Comparison of ENCODE assay signal across 8 cellular contexts in the genomic region with DNA sequence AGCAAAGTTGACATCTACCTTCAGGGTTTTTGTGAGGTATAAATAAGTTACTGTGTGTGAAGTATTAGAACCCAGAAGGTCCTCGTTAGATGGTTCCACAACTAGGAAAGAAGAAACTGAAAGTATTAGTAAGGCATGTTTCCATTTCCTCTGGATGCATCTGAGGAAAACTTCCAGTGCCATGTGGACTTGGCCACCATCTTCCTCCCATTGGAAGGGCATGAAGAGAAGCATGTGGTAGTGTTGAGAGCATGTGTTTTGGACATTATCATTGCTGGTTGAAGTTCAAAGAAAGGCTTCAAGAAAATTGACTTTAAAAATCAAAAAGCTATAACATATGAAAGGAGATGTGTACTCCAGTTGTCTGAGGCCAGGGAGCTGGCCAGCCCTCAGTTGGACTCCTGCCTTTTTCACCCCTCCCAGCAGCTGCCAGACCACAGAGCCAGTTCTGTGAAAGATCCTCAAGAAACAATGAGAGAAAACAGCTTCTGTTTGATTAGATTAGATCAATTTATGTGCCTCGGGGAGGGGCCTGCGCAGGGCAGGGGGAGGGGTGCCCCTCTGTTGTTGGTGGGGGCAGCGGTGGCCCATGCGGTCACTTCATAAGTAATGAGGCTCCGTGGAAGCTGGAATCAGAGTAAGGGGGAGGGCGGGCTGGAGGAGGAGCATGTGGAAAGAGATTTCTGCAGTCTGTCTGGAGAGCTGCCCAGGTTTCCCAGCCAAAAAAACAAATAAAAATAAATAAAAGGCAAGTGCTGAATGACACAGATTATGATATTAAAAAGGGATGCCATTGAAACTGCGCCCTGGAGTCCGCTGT.
DNase-seq lines count a peak whose midpoint lies in the region; ATAC-seq and TF ChIP-seq lines count a peak whose summit lies in the region.

No MANE protein-coding gene starts in this region.

- no peak for ATAC-seq in effector memory CD8-positive, alpha-beta T cell (replicated peaks)
- no peak for ATAC-seq in HG03196 (IDR thresholded peaks at IDR 0.05; ENCODE audit: unreplicated experiment)

- no peak overlapping the region for H3K27ac Mint-ChIP-seq in activated naive CD4-positive, alpha-beta T cell treated with anti-CD3 and anti-CD28 coated beads, Interleukin-2, amount 50 U/mL, for 24 hours
- H3K27ac Mint-ChIP-seq in effector memory CD8-positive, alpha-beta T cell, result peak overlapping the region; percentile 32 to 81
- peak overlapping the region; percentile 88 for H3K27ac Mint-ChIP-seq in type B pancreatic cell

- H3K36me3 Mint-ChIP-seq in activated naive CD4-positive, alpha-beta T cell treated with anti-CD3 and anti-CD28 coated beads, Interleukin-2, amount 50 U/mL, for 24 hours, result peaks cover 2% of the 10 kb centered on the region
- peaks cover 3% of the 10 kb centered on the region for H3K36me3 Mint-ChIP-seq in effector memory CD8-positive, alpha-beta T cell (ENCODE audit: insufficient read depth)
- no peaks in the 10 kb centered on the region for H3K36me3 Mint-ChIP-seq in type B pancreatic cell

- no peaks in the 10 kb centered on the region for H3K9me3 Mint-ChIP-seq in activated naive CD4-positive, alpha-beta T cell treated with anti-CD3 and anti-CD28 coated beads, Interleukin-2, amount 50 U/mL, for 24 hours
- no peaks in the 10 kb centered on the region for H3K9me3 Mint-ChIP-seq in effector memory CD8-positive, alpha-beta T cell
- no peaks in the 10 kb centered on the region for H3K9me3 Mint-ChIP-seq in type B pancreatic cell

- TF ChIP-seq CTCF in type B pancreatic cell (conservative IDR thresholded peaks at IDR 0.05) (no peak), GM10266 (IDR thresholded peaks at IDR 0.05; ENCODE audit: control insufficient read depth, insufficient read depth, low read depth, missing control alignments) (no peak)

- peak overlapping the region; percentile 80 for H3K4me3 Mint-ChIP-seq in activated naive CD4-positive, alpha-beta T cell treated with anti-CD3 and anti-CD28 coated beads, Interleukin-2, amount 50 U/mL, for 24 hours
- H3K4me3 Mint-ChIP-seq in effector memory CD8-positive, alpha-beta T cell, result peak overlapping the region in 1 of 2 donors; percentile 20
- peak overlapping the region; percentile 83 for H3K4me3 Mint-ChIP-seq in type B pancreatic cell

- H3K27me3 Mint-ChIP-seq in activated naive CD4-positive, alpha-beta T cell treated with anti-CD3 and anti-CD28 coated beads, Interleukin-2, amount 50 U/mL, for 24 hours, result no peaks in the 10 kb centered on the region
- no peaks in the 10 kb centered on the region for H3K27me3 Mint-ChIP-seq in effector memory CD8-positive, alpha-beta T cell
- H3K27me3 Mint-ChIP-seq in type B pancreatic cell, result no peaks in the 10 kb centered on the region

- no peak for DNase-seq in activated naive CD4-positive, alpha-beta T cell treated with Interleukin-2 at 50 U/mL for 16 hours
- no peak for DNase-seq in effector memory CD8-positive, alpha-beta T cell
- peak; percentile 87 for DNase-seq in midbrain (lab: John Stamatoyannopoulos, UW)
- no peak for DNase-seq in type B pancreatic cell (ENCODE audit: extremely low spot score, unreplicated experiment)
- DNase-seq in GM10266 (ENCODE audit: extremely low spot score), result no peak

- H3K4me1 Mint-ChIP-seq in activated naive CD4-positive, alpha-beta T cell treated with anti-CD3 and anti-CD28 coated beads, Interleukin-2, amount 50 U/mL, for 24 hours, result peaks cover 66% of the 10 kb centered on the region
- peaks cover 50 to 68% of the 10 kb centered on the region in 2 donors for H3K4me1 Mint-ChIP-seq in effector memory CD8-positive, alpha-beta T cell (ENCODE audit: low read depth in 2 of 2)
- H3K4me1 Mint-ChIP-seq in type B pancreatic cell (ENCODE audit: unreplicated experiment), result peaks cover 59% of the 10 kb centered on the region

TF ChIP-seq in PFSK-1, 5 proteins besides CTCF, POLR2A, EP300 and RAD21:
- TF ChIP-seq FOXP2 (optimal IDR thresholded peaks at IDR 0.05; ENCODE audit: borderline replicate concordance, extremely low read depth, extremely low read length, insufficient read depth) (no peak), TAF1 (IDR thresholded peaks at IDR 0.05; ENCODE audit: borderline replicate concordance, insufficient read depth, low read length) (no peak), SIN3A (IDR thresholded peaks at IDR 0.05; ENCODE audit: borderline replicate concordance, insufficient read depth, low read length) (0 out of 2 replicates have a peak, but pooled peaks have one; percentile 10)
- TF ChIP-seq, protein P1, sequence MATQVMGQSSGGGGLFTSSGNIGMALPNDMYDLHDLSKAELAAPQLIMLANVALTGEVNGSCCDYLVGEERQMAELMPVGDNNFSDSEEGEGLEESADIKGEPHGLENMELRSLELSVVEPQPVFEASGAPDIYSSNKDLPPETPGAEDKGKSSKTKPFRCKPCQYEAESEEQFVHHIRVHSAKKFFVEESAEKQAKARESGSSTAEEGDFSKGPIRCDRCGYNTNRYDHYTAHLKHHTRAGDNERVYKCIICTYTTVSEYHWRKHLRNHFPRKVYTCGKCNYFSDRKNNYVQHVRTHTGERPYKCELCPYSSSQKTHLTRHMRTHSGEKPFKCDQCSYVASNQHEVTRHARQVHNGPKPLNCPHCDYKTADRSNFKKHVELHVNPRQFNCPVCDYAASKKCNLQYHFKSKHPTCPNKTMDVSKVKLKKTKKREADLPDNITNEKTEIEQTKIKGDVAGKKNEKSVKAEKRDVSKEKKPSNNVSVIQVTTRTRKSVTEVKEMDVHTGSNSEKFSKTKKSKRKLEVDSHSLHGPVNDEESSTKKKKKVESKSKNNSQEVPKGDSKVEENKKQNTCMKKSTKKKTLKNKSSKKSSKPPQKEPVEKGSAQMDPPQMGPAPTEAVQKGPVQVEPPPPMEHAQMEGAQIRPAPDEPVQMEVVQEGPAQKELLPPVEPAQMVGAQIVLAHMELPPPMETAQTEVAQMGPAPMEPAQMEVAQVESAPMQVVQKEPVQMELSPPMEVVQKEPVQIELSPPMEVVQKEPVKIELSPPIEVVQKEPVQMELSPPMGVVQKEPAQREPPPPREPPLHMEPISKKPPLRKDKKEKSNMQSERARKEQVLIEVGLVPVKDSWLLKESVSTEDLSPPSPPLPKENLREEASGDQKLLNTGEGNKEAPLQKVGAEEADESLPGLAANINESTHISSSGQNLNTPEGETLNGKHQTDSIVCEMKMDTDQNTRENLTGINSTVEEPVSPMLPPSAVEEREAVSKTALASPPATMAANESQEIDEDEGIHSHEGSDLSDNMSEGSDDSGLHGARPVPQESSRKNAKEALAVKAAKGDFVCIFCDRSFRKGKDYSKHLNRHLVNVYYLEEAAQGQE (IDR thresholded peaks at IDR 0.05; ENCODE audit: insufficient read depth in 1 of 2, low read depth in 2 of 2, low read length in 2 of 2), result peak in 1 of 2 experiments; percentile 83; a peak in 3 of 4 replicates
